12 cellular contexts compared by ENCODE assay signal in genomic region chr5:119336846-119337564, GRCh38. TPM values are rescaled to one million over a fixed set of nuclear protein-coding genes. Genes with fewer than 3 reads are reported as not detected.
DNase-seq lines count a peak whose midpoint lies in the region; ATAC-seq and TF ChIP-seq lines count a peak whose summit lies in the region.
"Had no signal": no experiment of that assay in that cellular context is flagged by ENCODE, and none has a peak within 500 bp of the region (broad histone marks: within the 10 kb centered on the region; RNA-seq: fewer than 3 reads in every experiment).

No MANE protein-coding gene starts in this region.

- intact Hi-C loops in activated CD8-positive, alpha-beta T cell treated with anti-CD3 and anti-CD28 coated beads for 36 hours (cut with micrococcal nuclease), result no loop called here

- peaks cover 74% of the 10 kb centered on the region for H3K4me1 Mint-ChIP-seq in activated CD4-positive, alpha-beta T cell treated with anti-CD3 and anti-CD28 coated beads, Interleukin-2, amount 10 ng/mL, durations not matched to agents 7 days and 5 days
- H3K4me1 Mint-ChIP-seq in activated CD8-positive, alpha-beta T cell treated with anti-CD3 and anti-CD28 coated beads for 36 hours (ENCODE audit: low read depth), result peaks cover 91% of the 10 kb centered on the region
- H3K4me1 Mint-ChIP-seq in nephron, result peaks cover 18% of the 10 kb centered on the region

- peak overlapping the region; percentile 84 for H3K4me3 Mint-ChIP-seq in activated CD4-positive, alpha-beta T cell treated with anti-CD3 and anti-CD28 coated beads, Interleukin-2, amount 10 ng/mL, durations not matched to agents 7 days and 5 days
- H3K4me3 Mint-ChIP-seq in activated CD8-positive, alpha-beta T cell treated with anti-CD3 and anti-CD28 coated beads for 36 hours, result peak overlapping the region; percentile 57
- no peak overlapping the region for H3K4me3 Mint-ChIP-seq in nephron

- POLR2A ChIA-PET in activated CD4-positive, alpha-beta T cell treated with anti-CD3 and anti-CD28 coated beads, Interleukin-2, amount 10 ng/mL, durations not matched to agents 7 days and 5 days (lab: Charles Lee), result interaction anchor here (0.7 kb wide), 1 partner anchor 38 kb away, joined by 4 read pairs; no protein-coding TSS in a partner anchor
- POLR2A ChIA-PET in activated CD8-positive, alpha-beta T cell treated with anti-CD3 and anti-CD28 coated beads for 36 hours (lab: Charles Lee), result interaction anchor here (0.9 to 14.9 kb wide), 13 partner anchors 9 to 72 kb away, joined by 3 to 163 read pairs (median 5); partner anchors contain the start of gene TNFAIP8

- peaks cover 89% of the 10 kb centered on the region for H3K4me1 ChIP-seq in KMS-11 (ENCODE audit: low read depth, poor library complexity, severe bottlenecking)

- H3K9me3 Mint-ChIP-seq in activated CD4-positive, alpha-beta T cell treated with anti-CD3 and anti-CD28 coated beads, Interleukin-2, amount 10 ng/mL, durations not matched to agents 7 days and 5 days, result no peaks in the 10 kb centered on the region
- no peaks in the 10 kb centered on the region for H3K9me3 Mint-ChIP-seq in activated CD8-positive, alpha-beta T cell treated with anti-CD3 and anti-CD28 coated beads for 36 hours
- H3K9me3 Mint-ChIP-seq in nephron, result no peaks in the 10 kb centered on the region

- TF ChIP-seq CTCF in KMS-11 (conservative IDR thresholded peaks at IDR 0.05; ENCODE audit: low read depth, low read length) (no peak), nephron (IDR thresholded peaks at IDR 0.05; ENCODE audit: unreplicated experiment in 3 of 3) (no peak)
- TF ChIP-seq CTCF in activated CD8-positive, alpha-beta T cell treated with anti-CD3 and anti-CD28 coated beads for 36 hours (IDR thresholded peaks at IDR 0.05), result no peak

- peak overlapping the region; percentile 91 for H3K27ac Mint-ChIP-seq in activated CD4-positive, alpha-beta T cell treated with anti-CD3 and anti-CD28 coated beads, Interleukin-2, amount 10 ng/mL, durations not matched to agents 7 days and 5 days
- peak overlapping the region; percentile 95 for H3K27ac Mint-ChIP-seq in activated CD8-positive, alpha-beta T cell treated with anti-CD3 and anti-CD28 coated beads for 36 hours
- peak overlapping the region in 2 of 3 experiments; percentile 0 to 10 for H3K27ac Mint-ChIP-seq in nephron

- H3K27me3 ChIP-seq in KMS-11 (ENCODE audit: insufficient read depth, low read depth), result no peaks in the 10 kb centered on the region

- DNase-seq in activated CD4-positive, alpha-beta T cell treated with anti-CD3 and anti-CD28 coated beads, Interleukin-2, amount 10 ng/mL, durations not matched to agents 7 days and 5 days, result no peak
- no peak for DNase-seq in activated CD4-positive, alpha-beta T cell treated with anti-CD3 and anti-CD28 coated beads for 48 hours
- no peak for DNase-seq in activated CD8-positive, alpha-beta T cell treated with anti-CD3 and anti-CD28 coated beads for 36 hours
- DNase-seq in activated gamma-delta T cell treated with Interleukin-2 at 50 U/mL for 16 hours (no peak), GM19238 (ENCODE audit: insufficient read length, low spot score) (no peak)
- DNase-seq: cerebellar nuclear complex; NCI-H510A treated with DMSO at 0.1 percent for 48 hours; stimulated activated CD4-positive, alpha-beta T cell treated with anti-CD3 and anti-CD28 coated beads, Interleukin-15, amount 100 ng/mL, for 24 hours; stimulated activated naive CD4-positive, alpha-beta T cell treated with Interleukin-2 at 50 U/mL for 16 hours had no signal

- H3K79me2 ChIP-seq in KMS-11 (ENCODE audit: insufficient read depth, low read depth), result peaks cover 55% of the 10 kb centered on the region

- H3K9ac ChIP-seq in KMS-11, result peak overlapping the region; percentile 2; the same call in 1 of the 2 replicates

- peaks cover 67% of the 10 kb centered on the region for H3K36me3 Mint-ChIP-seq in activated CD4-positive, alpha-beta T cell treated with anti-CD3 and anti-CD28 coated beads, Interleukin-2, amount 10 ng/mL, durations not matched to agents 7 days and 5 days (ENCODE audit: low read depth)
- H3K36me3 Mint-ChIP-seq in activated CD8-positive, alpha-beta T cell treated with anti-CD3 and anti-CD28 coated beads for 36 hours (ENCODE audit: low read depth), result peaks cover 33% of the 10 kb centered on the region
- no peaks in the 10 kb centered on the region for H3K36me3 Mint-ChIP-seq in nephron (ENCODE audit: low read depth)

- no peaks in the 10 kb centered on the region for H4K20me1 ChIP-seq in KMS-11 (ENCODE audit: insufficient read depth)

- peak overlapping the region; percentile 97; the same call in 1 of the 2 replicates for H3K27ac ChIP-seq in KMS-11

- H3K36me3 ChIP-seq in KMS-11 (ENCODE audit: insufficient read depth), result no peaks in the 10 kb centered on the region

- CTCF ChIA-PET in activated CD4-positive, alpha-beta T cell treated with anti-CD3 and anti-CD28 coated beads, Interleukin-2, amount 10 ng/mL, durations not matched to agents 7 days and 5 days (lab: Charles Lee), result interaction anchor here (0.6 to 3.0 kb wide), 14 partner anchors 9 to 331 kb away, joined by 3 to 14 read pairs (median 3); no protein-coding TSS in a partner anchor
- CTCF ChIA-PET in activated CD8-positive, alpha-beta T cell treated with anti-CD3 and anti-CD28 coated beads for 36 hours (lab: Charles Lee), result interaction anchor here (0.8 to 5.1 kb wide), 17 partner anchors 9 to 74 kb away, joined by 3 to 42 read pairs (median 4); partner anchors contain the start of gene TNFAIP8

- H2AFZ ChIP-seq in KMS-11 (ENCODE audit: low read depth), result no peak overlapping the region

- no peak for ATAC-seq in activated CD8-positive, alpha-beta T cell treated with anti-CD3 and anti-CD28 coated beads for 36 hours
- no peak for ATAC-seq in HG03196 (IDR thresholded peaks at IDR 0.05; ENCODE audit: unreplicated experiment)

- no peak overlapping the region for H3K4me3 ChIP-seq in KMS-11 (IDR thresholded peaks at IDR 0.05; ENCODE audit: insufficient read depth, low read depth, low read length)

- peak overlapping the region; percentile 95 for H3K4me2 ChIP-seq in KMS-11

- H3K27me3 Mint-ChIP-seq in activated CD4-positive, alpha-beta T cell treated with anti-CD3 and anti-CD28 coated beads, Interleukin-2, amount 10 ng/mL, durations not matched to agents 7 days and 5 days, result no peaks in the 10 kb centered on the region
- no peaks in the 10 kb centered on the region for H3K27me3 Mint-ChIP-seq in activated CD8-positive, alpha-beta T cell treated with anti-CD3 and anti-CD28 coated beads for 36 hours
- H3K27me3 Mint-ChIP-seq in nephron (ENCODE audit: low read depth), result no peaks in the 10 kb centered on the region

RNA-seq across cellular contexts. Expression of gene TNFAIP8, which starts 18.8 kb away (rescaled TPM):
- total RNA-seq in activated CD4-positive, alpha-beta T cell treated with anti-CD3 and anti-CD28 coated beads, Interleukin-2, amount 10 ng/mL, durations not matched to agents 7 days and 5 days, result 100 to 1,000 TPM; 167 to 184 TPM
- total RNA-seq in activated CD8-positive, alpha-beta T cell treated with anti-CD3 and anti-CD28 coated beads for 36 hours, result 100 to 1,000 TPM; 135 to 141 TPM

Comparison
In these comparisons a context has a peak if more than half of its experiments do, and no peak if none do; other contexts are left out.
1. H3K27ac Mint-ChIP-seq: peak in every context shown above with its lines; median percentile 95 in activated CD8-positive, alpha-beta T cell treated with anti-CD3 and anti-CD28 coated beads for 36 hours; 91 in activated CD4-positive, alpha-beta T cell treated with anti-CD3 and anti-CD28 coated beads, Interleukin-2, amount 10 ng/mL, durations not matched to agents 7 days and 5 days; 5 in nephron.
2. H3K4me3 Mint-ChIP-seq: peak in activated CD4-positive, alpha-beta T cell treated with anti-CD3 and anti-CD28 coated beads, Interleukin-2, amount 10 ng/mL, durations not matched to agents 7 days and 5 days (single experiment) and activated CD8-positive, alpha-beta T cell treated with anti-CD3 and anti-CD28 coated beads for 36 hours (single experiment); none in nephron (0 of 3).